ENCODE assay signal across 2 cellular contexts in the genomic region with DNA sequence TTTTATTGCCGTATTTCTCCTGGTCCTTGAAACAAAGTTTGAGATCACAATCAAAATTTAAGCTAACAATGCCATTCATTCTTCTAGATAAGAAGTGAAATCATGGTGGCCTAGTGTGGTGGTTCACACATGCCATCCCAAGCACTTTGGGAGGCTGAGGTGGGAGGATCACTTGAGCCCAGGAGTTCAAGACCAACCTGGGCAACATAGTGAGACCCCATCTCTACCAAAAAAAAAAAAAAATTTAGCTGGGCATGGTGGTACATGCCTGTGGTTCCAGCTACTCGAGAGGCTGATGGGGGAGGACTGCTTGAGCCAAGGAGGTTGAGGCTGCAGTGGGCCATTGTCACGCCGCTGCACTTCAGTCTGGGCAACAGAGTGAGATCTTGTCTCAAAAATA.
TF ChIP-seq lines count a peak whose summit lies in the region.

No MANE protein-coding gene starts in this region.

TF ChIP-seq in HEK293, 187 proteins besides CTCF, POLR2A, EP300 and RAD21:
- TF ChIP-seq ZNF548 (tag by site-specific recombination; IDR thresholded peaks at IDR 0.05), result no peak
- TF ChIP-seq ZNF121 (tag by site-specific recombination; IDR thresholded peaks at IDR 0.05), result peak; percentile 88
- TF ChIP-seq KLF9 (tag by site-specific recombination; IDR thresholded peaks at IDR 0.05; ENCODE audit: low read depth), result no peak
- TF ChIP-seq ZFP37 (tag by site-specific recombination; IDR thresholded peaks at IDR 0.05), result no peak

TF ChIP-seq in WTC11, 78 proteins besides CTCF, POLR2A, EP300 and RAD21:
- TF ChIP-seq ZNF121 (CRISPR knock-in tag; IDR thresholded peaks at IDR 0.05), result peak; percentile 60; the same call in 1 of the 2 replicates
- TF ChIP-seq PREB (CRISPR knock-in tag; IDR thresholded peaks at IDR 0.05; ENCODE audit: borderline replicate concordance), result no peak
